Comparison of ENCODE assay signal across 13 cellular contexts in the genomic region with DNA sequence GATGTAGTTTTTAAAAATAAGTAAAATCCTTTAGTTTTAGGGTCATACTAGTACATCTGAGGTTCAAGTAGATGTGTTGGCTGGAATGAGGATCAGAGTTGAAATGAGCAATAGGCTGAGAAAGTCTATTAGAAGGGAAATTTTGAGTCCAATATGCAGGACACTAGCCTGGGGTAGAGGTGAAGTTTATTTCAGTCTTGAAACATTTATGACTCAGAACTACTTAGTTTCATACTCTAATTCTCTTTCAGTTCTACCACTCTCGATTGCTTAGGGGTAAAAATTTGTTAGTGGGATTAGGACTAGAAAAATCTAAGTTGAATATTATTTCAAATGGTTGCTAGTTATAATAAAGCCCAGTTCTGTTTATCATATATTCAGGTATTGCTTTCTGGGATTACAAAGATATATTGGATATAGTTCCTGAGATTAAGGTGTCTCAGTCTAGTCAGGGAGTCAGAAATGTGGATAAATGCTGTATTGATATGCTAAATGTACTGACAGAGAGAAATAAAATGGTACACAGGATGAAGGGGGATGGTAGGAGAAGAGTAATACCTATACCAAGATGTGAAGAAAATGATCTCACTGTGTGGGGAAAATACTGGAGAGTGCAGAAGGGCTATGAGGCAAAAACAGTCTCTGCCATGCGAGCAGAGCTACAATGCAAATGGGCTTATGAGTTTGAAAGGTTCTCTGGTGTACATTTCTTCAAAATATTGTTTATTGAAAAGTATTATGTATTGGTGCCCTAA.
A peak's percentile ranks its signal among the peaks of the same experiment; 100 is the strongest.
DNase-seq lines count a peak whose midpoint lies in the region; ATAC-seq and TF ChIP-seq lines count a peak whose summit lies in the region.
"Had no signal": no experiment of that assay in that cellular context is flagged by ENCODE, and none has a peak within 500 bp of the region (broad histone marks: within the 10 kb centered on the region; RNA-seq: fewer than 3 reads in every experiment).

No MANE protein-coding gene starts in this region.

- H3K27me3 Mint-ChIP-seq in stimulated activated memory B cell treated with anti-CD40 and anti-IgM and Interleukin-4, amounts not matched to agents 10 μg/mL and 1 μg/mL and 100 μg/mL, for 72 hours: no peaks in the 10 kb centered on the region
- H3K27me3 Mint-ChIP-seq in GM23338 (ENCODE audit: insufficient read depth, low read depth, poor library complexity): no peaks in the 10 kb centered on the region

- ATAC-seq in GM18511 (IDR thresholded peaks at IDR 0.05; ENCODE audit: unreplicated experiment) (peak; percentile 99), GM19468 (IDR thresholded peaks at IDR 0.05; ENCODE audit: extremely low read depth, unreplicated experiment) (peak; percentile 93), HG02885 (IDR thresholded peaks at IDR 0.05; ENCODE audit: poor library complexity, unreplicated experiment) (peak; percentile 88), HG03521 (IDR thresholded peaks at IDR 0.05; ENCODE audit: unreplicated experiment) (peak; percentile 98), GM23338 (no peak)
- no peak for ATAC-seq in stimulated activated memory B cell treated with anti-CD40 and anti-IgM and Interleukin-4, amounts not matched to agents 10 μg/mL and 1 μg/mL and 100 μg/mL, for 72 hours

- no peak overlapping the region for H3K27ac ChIP-seq in GM23338 (ENCODE audit: low read depth)
- H3K27ac ChIP-seq: RWPE1 had no signal

- H3F3A ChIP-seq in GM23338 (replicated peaks; ENCODE audit: low read depth): no peaks in the 10 kb centered on the region

- DNase-seq in head of caudate nucleus (no peak), GM23338 (ENCODE audit: low spot score) (no peak)
- no peak for DNase-seq in activated CD4-positive, alpha-beta T cell treated with anti-CD3 and anti-CD28 coated beads for 1 hour
- DNase-seq: NCI-H1930; stimulated activated CD4-positive, alpha-beta T cell treated with anti-CD3 and anti-CD28 coated beads, Interleukin-4, amount 100 ng/mL, for 1 hour had no signal

- H3K27me3 ChIP-seq in GM23338 (ENCODE audit: insufficient read depth): no peaks in the 10 kb centered on the region

- no peak overlapping the region for H2AFZ ChIP-seq in GM23338

- H3K27ac Mint-ChIP-seq in stimulated activated memory B cell treated with anti-CD40 and anti-IgM and Interleukin-4, amounts not matched to agents 10 μg/mL and 1 μg/mL and 100 μg/mL, for 72 hours: no peak overlapping the region
- H3K27ac Mint-ChIP-seq in GM23338: no peak overlapping the region
- H3K27ac Mint-ChIP-seq: brain, mesothelial cell of epicardium had no signal

- H3K4me3 Mint-ChIP-seq in stimulated activated memory B cell treated with anti-CD40 and anti-IgM and Interleukin-4, amounts not matched to agents 10 μg/mL and 1 μg/mL and 100 μg/mL, for 72 hours: no peak overlapping the region
- no peak overlapping the region for H3K4me3 Mint-ChIP-seq in GM23338
- H3K4me3 Mint-ChIP-seq: brain, mesothelial cell of epicardium had no signal

- H3K4me1 Mint-ChIP-seq in stimulated activated memory B cell treated with anti-CD40 and anti-IgM and Interleukin-4, amounts not matched to agents 10 μg/mL and 1 μg/mL and 100 μg/mL, for 72 hours: no peaks in the 10 kb centered on the region
- H3K4me1 Mint-ChIP-seq in GM23338: no peaks in the 10 kb centered on the region
- H3K4me1 Mint-ChIP-seq: brain, mesothelial cell of epicardium had no signal

- H3K4me2 ChIP-seq in GM23338: no peak overlapping the region

- no peak overlapping the region for H3K4me3 ChIP-seq in GM23338

- intact Hi-C loops in head of caudate nucleus (cut with DNase I): no loop called here

- no peak for TF ChIP-seq CTCF in GM23338 (conservative IDR thresholded peaks at IDR 0.05; ENCODE audit: low read depth in 2 of 2)

- no peaks in the 10 kb centered on the region for H3K9me3 Mint-ChIP-seq in stimulated activated memory B cell treated with anti-CD40 and anti-IgM and Interleukin-4, amounts not matched to agents 10 μg/mL and 1 μg/mL and 100 μg/mL, for 72 hours
- no peaks in the 10 kb centered on the region for H3K9me3 Mint-ChIP-seq in GM23338

- H3K4me1 ChIP-seq in GM23338 (ENCODE audit: insufficient read depth): no peaks in the 10 kb centered on the region

- H3K36me3 ChIP-seq in GM23338 (ENCODE audit: insufficient read depth): no peaks in the 10 kb centered on the region

- no peaks in the 10 kb centered on the region for H3K36me3 Mint-ChIP-seq in stimulated activated memory B cell treated with anti-CD40 and anti-IgM and Interleukin-4, amounts not matched to agents 10 μg/mL and 1 μg/mL and 100 μg/mL, for 72 hours
- H3K36me3 Mint-ChIP-seq in GM23338 (ENCODE audit: low read depth): no peaks in the 10 kb centered on the region
- H3K36me3 Mint-ChIP-seq: brain, mesothelial cell of epicardium had no signal

- no peaks in the 10 kb centered on the region for H4K20me1 ChIP-seq in GM23338 (replicated peaks; ENCODE audit: insufficient read depth)

- no peaks in the 10 kb centered on the region for H3K79me2 ChIP-seq in GM23338 (replicated peaks; ENCODE audit: insufficient read depth)

- peaks cover 7% of the 10 kb centered on the region; the same call in 1 of the 2 replicates for H3K9me2 ChIP-seq in GM23338 (ENCODE audit: insufficient read depth)

TF ChIP-seq in GM23338, 12 proteins besides CTCF, POLR2A, EP300 and RAD21 (continues in another document):
- TF ChIP-seq, protein P1, sequence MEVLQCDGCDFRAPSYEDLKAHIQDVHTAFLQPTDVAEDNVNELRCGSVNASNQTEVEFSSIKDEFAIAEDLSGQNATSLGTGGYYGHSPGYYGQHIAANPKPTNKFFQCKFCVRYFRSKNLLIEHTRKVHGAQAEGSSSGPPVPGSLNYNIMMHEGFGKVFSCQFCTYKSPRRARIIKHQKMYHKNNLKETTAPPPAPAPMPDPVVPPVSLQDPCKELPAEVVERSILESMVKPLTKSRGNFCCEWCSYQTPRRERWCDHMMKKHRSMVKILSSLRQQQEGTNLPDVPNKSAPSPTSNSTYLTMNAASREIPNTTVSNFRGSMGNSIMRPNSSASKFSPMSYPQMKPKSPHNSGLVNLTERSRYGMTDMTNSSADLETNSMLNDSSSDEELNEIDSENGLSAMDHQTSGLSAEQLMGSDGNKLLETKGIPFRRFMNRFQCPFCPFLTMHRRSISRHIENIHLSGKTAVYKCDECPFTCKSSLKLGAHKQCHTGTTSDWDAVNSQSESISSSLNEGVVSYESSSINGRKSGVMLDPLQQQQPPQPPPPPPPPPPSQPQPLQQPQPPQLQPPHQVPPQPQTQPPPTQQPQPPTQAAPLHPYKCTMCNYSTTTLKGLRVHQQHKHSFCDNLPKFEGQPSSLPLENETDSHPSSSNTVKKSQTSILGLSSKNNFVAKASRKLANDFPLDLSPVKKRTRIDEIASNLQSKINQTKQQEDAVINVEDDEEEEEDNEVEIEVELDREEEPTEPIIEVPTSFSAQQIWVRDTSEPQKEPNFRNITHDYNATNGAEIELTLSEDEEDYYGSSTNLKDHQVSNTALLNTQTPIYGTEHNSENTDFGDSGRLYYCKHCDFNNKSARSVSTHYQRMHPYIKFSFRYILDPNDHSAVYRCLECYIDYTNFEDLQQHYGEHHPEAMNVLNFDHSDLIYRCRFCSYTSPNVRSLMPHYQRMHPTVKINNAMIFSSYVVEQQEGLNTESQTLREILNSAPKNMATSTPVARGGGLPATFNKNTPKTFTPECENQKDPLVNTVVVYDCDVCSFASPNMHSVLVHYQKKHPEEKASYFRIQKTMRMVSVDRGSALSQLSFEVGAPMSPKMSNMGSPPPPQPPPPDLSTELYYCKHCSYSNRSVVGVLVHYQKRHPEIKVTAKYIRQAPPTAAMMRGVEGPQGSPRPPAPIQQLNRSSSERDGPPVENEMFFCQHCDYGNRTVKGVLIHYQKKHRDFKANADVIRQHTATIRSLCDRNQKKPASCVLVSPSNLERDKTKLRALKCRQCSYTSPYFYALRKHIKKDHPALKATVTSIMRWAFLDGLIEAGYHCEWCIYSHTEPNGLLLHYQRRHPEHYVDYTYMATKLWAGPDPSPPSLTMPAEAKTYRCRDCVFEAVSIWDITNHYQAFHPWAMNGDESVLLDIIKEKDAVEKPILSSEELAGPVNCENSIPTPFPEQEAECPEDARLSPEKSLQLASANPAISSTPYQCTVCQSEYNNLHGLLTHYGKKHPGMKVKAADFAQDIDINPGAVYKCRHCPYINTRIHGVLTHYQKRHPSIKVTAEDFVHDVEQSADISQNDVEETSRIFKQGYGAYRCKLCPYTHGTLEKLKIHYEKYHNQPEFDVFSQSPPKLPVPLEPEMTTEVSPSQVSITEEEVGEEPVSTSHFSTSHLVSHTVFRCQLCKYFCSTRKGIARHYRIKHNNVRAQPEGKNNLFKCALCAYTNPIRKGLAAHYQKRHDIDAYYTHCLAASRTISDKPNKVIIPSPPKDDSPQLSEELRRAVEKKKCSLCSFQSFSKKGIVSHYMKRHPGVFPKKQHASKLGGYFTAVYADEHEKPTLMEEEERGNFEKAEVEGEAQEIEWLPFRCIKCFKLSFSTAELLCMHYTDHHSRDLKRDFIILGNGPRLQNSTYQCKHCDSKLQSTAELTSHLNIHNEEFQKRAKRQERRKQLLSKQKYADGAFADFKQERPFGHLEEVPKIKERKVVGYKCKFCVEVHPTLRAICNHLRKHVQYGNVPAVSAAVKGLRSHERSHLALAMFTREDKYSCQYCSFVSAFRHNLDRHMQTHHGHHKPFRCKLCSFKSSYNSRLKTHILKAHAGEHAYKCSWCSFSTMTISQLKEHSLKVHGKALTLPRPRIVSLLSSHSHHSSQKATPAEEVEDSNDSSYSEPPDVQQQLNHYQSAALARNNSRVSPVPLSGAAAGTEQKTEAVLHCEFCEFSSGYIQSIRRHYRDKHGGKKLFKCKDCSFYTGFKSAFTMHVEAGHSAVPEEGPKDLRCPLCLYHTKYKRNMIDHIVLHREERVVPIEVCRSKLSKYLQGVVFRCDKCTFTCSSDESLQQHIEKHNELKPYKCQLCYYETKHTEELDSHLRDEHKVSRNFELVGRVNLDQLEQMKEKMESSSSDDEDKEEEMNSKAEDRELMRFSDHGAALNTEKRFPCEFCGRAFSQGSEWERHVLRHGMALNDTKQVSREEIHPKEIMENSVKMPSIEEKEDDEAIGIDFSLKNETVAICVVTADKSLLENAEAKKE (CRISPR knock-in tag; IDR thresholded peaks at IDR 0.05): no peak
- no peak for TF ChIP-seq NANOG (IDR thresholded peaks at IDR 0.05; ENCODE audit: borderline replicate concordance)
- TF ChIP-seq POLR2AphosphoS5 (IDR thresholded peaks at IDR 0.05; ENCODE audit: low read depth): no peak
- TF ChIP-seq ZNF114 (CRISPR knock-in tag; IDR thresholded peaks at IDR 0.05): no peak
- no peak for TF ChIP-seq EZH2 (IDR thresholded peaks at IDR 0.05; ENCODE audit: low read depth, unreplicated experiment)

Comparison
In these comparisons a context has a peak if more than half of its experiments do, and no peak if none do; other contexts are left out.
1. ATAC-seq: peak in GM18511 (single experiment), GM19468 (single experiment), HG02885 (single experiment) and HG03521 (single experiment); none in stimulated activated memory B cell treated with anti-CD40 and anti-IgM and Interleukin-4, amounts not matched to agents 10 μg/mL and 1 μg/mL and 100 μg/mL, for 72 hours (single experiment) and GM23338 (single experiment).